24 cellular contexts compared by ENCODE assay signal in genomic region chr2:64467463-64467843, GRCh38. TPM values are rescaled to one million over a fixed set of nuclear protein-coding genes. Genes with fewer than 3 reads are reported as not detected.
DNase-seq lines count a peak whose midpoint lies in the region; ATAC-seq and TF ChIP-seq lines count a peak whose summit lies in the region.
"Had no signal": no experiment of that assay in that cellular context is flagged by ENCODE, and none has a peak within 500 bp of the region (broad histone marks: within the 10 kb centered on the region; RNA-seq: fewer than 3 reads in every experiment).

No MANE protein-coding gene starts in this region.

- no peaks in the 10 kb centered on the region for H3K4me1 Mint-ChIP-seq in activated CD4-positive, alpha-beta T cell treated with anti-CD3 and anti-CD28 coated beads, Interleukin-2, amount 10 ng/mL, durations not matched to agents 7 days and 5 days
- H3K4me1 Mint-ChIP-seq: activated CD4-positive, alpha-beta T cell treated with anti-CD3 and anti-CD28 coated beads for 36 hours; nephron; stimulated activated effector memory CD8-positive, alpha-beta T cell treated with anti-CD3 and anti-CD28 coated beads, Interleukin-12 subunit alpha, Interleukin-12 subunit beta, amount 100 ng/mL, for 72 hours had no signal

- H3K27ac Mint-ChIP-seq in activated CD4-positive, alpha-beta T cell treated with anti-CD3 and anti-CD28 coated beads, Interleukin-2, amount 10 ng/mL, durations not matched to agents 7 days and 5 days: no peak overlapping the region
- H3K27ac Mint-ChIP-seq: activated CD4-positive, alpha-beta T cell treated with anti-CD3 and anti-CD28 coated beads for 36 hours; activated CD8-positive, alpha-beta memory T cell treated with anti-CD3 and anti-CD28 coated beads, Interleukin-2, amount 10 ng/mL, durations not matched to agents 7 days and 5 days; nephron; stimulated activated effector memory CD8-positive, alpha-beta T cell treated with anti-CD3 and anti-CD28 coated beads, Interleukin-12 subunit alpha, Interleukin-12 subunit beta, amount 100 ng/mL, for 72 hours had no signal

- H3K27ac ChIP-seq in left ventricle myocardium inferior (replicated peaks) (no peak overlapping the region), WERI-Rb-1 (no peak overlapping the region)
- H3K27ac ChIP-seq: BLaER1, esophagus muscularis mucosa, heart right ventricle, SJSA1, thoracic aorta had no signal

- POLR2A ChIA-PET in activated CD4-positive, alpha-beta T cell treated with anti-CD3 and anti-CD28 coated beads, Interleukin-2, amount 10 ng/mL, durations not matched to agents 7 days and 5 days (lab: Charles Lee): no interaction called here

- H3K27me3 ChIP-seq in left ventricle myocardium inferior (ENCODE audit: low read depth) (no peaks in the 10 kb centered on the region), WERI-Rb-1 (ENCODE audit: insufficient read depth, low read depth, severe bottlenecking) (no peaks in the 10 kb centered on the region)
- H3K27me3 ChIP-seq: BLaER1, esophagus muscularis mucosa, heart right ventricle, MG63 had no signal

- H3K4me1 ChIP-seq in left ventricle myocardium inferior (no peaks in the 10 kb centered on the region), mucosa of descending colon (ENCODE audit: low read depth) (peaks cover 4% of the 10 kb centered on the region)
- H3K4me1 ChIP-seq: BLaER1, esophagus muscularis mucosa, SJSA1 had no signal

- H3K9me3 ChIP-seq in left ventricle myocardium inferior (replicated peaks) (no peaks in the 10 kb centered on the region), mucosa of descending colon (no peaks in the 10 kb centered on the region), WERI-Rb-1 (ENCODE audit: severe bottlenecking) (no peaks in the 10 kb centered on the region)
- H3K9me3 ChIP-seq: BLaER1, esophagus muscularis mucosa, heart right ventricle, MG63, SJSA1, thoracic aorta had no signal

- ATAC-seq in Right ventricle myocardium superior (ENCODE audit: poor library complexity) (peak; percentile 63), mucosa of descending colon (peak; percentile 40), HG03196 (IDR thresholded peaks at IDR 0.05; ENCODE audit: unreplicated experiment) (no peak)
- ATAC-seq: activated CD4-positive, alpha-beta T cell treated with anti-CD3 and anti-CD28 coated beads for 36 hours; activated CD8-positive, alpha-beta memory T cell treated with anti-CD3 and anti-CD28 coated beads, Interleukin-2, amount 10 ng/mL, durations not matched to agents 7 days and 5 days; stimulated activated effector memory CD8-positive, alpha-beta T cell treated with anti-CD3 and anti-CD28 coated beads, Interleukin-12 subunit alpha, Interleukin-12 subunit beta, amount 100 ng/mL, for 72 hours had no signal

- H3K36me3 ChIP-seq in left ventricle myocardium inferior: no peaks in the 10 kb centered on the region
- no peaks in the 10 kb centered on the region for H3K36me3 ChIP-seq in mucosa of descending colon (ENCODE audit: low read depth)
- no peaks in the 10 kb centered on the region for H3K36me3 ChIP-seq in WERI-Rb-1
- H3K36me3 ChIP-seq: BLaER1, esophagus muscularis mucosa, heart right ventricle, MG63, SJSA1, thoracic aorta had no signal

- no peaks in the 10 kb centered on the region for H3K36me3 Mint-ChIP-seq in activated CD4-positive, alpha-beta T cell treated with anti-CD3 and anti-CD28 coated beads, Interleukin-2, amount 10 ng/mL, durations not matched to agents 7 days and 5 days (ENCODE audit: low read depth)
- H3K36me3 Mint-ChIP-seq: activated CD8-positive, alpha-beta memory T cell treated with anti-CD3 and anti-CD28 coated beads, Interleukin-2, amount 10 ng/mL, durations not matched to agents 7 days and 5 days; stimulated activated effector memory CD8-positive, alpha-beta T cell treated with anti-CD3 and anti-CD28 coated beads, Interleukin-12 subunit alpha, Interleukin-12 subunit beta, amount 100 ng/mL, for 72 hours had no signal

- no peaks in the 10 kb centered on the region for H3K9me3 Mint-ChIP-seq in activated CD4-positive, alpha-beta T cell treated with anti-CD3 and anti-CD28 coated beads, Interleukin-2, amount 10 ng/mL, durations not matched to agents 7 days and 5 days
- H3K9me3 Mint-ChIP-seq: nephron; stimulated activated effector memory CD8-positive, alpha-beta T cell treated with anti-CD3 and anti-CD28 coated beads, Interleukin-12 subunit alpha, Interleukin-12 subunit beta, amount 100 ng/mL, for 72 hours had no signal

- no peak overlapping the region for H3K4me3 Mint-ChIP-seq in activated CD4-positive, alpha-beta T cell treated with anti-CD3 and anti-CD28 coated beads, Interleukin-2, amount 10 ng/mL, durations not matched to agents 7 days and 5 days
- H3K4me3 Mint-ChIP-seq: activated CD4-positive, alpha-beta T cell treated with anti-CD3 and anti-CD28 coated beads for 36 hours; activated CD8-positive, alpha-beta memory T cell treated with anti-CD3 and anti-CD28 coated beads, Interleukin-2, amount 10 ng/mL, durations not matched to agents 7 days and 5 days; nephron; stimulated activated effector memory CD8-positive, alpha-beta T cell treated with anti-CD3 and anti-CD28 coated beads, Interleukin-12 subunit alpha, Interleukin-12 subunit beta, amount 100 ng/mL, for 72 hours had no signal

- intact Hi-C loops in Right ventricle myocardium superior (cut with DNase I): no loop called here
- intact Hi-C loops in left ventricle myocardium inferior (cut with micrococcal nuclease): no loop called here
- intact Hi-C loops in mucosa of descending colon (cut with DNase I, micrococcal nuclease): no loop called here

- DNase-seq in Right ventricle myocardium superior (peak; percentile 54), left ventricle myocardium inferior (no peak), globus pallidus (ENCODE audit: low spot score) (peak; percentile 28), mucosa of descending colon (no peak), WERI-Rb-1 (no peak)
- DNase-seq in activated CD4-positive, alpha-beta T cell treated with anti-CD3 and anti-CD28 coated beads, Interleukin-2, amount 10 ng/mL, durations not matched to agents 7 days and 5 days: no peak
- DNase-seq in central memory CD4-positive, alpha-beta T cell: no peak
- DNase-seq: 8988T; activated CD4-positive, alpha-beta T cell treated with anti-CD3 and anti-CD28 coated beads for 36 hours; activated CD8-positive, alpha-beta memory T cell treated with anti-CD3 and anti-CD28 coated beads, Interleukin-2, amount 10 ng/mL, durations not matched to agents 7 days and 5 days; amniotic stem cell; heart right ventricle; mesendoderm; MG63; NCI-H2029; NCI-H524; stimulated activated CD4-positive, alpha-beta T cell treated with anti-CD3 and anti-CD28 coated beads, Interleukin-15, amount 100 ng/mL, for 24 hours had no signal

- TF ChIP-seq CTCF in left ventricle myocardium inferior (IDR thresholded peaks at IDR 0.05; ENCODE audit: borderline replicate concordance): no peak
- no peak for TF ChIP-seq CTCF in mucosa of descending colon (IDR thresholded peaks at IDR 0.05)
- TF ChIP-seq CTCF in WERI-Rb-1 (IDR thresholded peaks at IDR 0.05; ENCODE audit: low read depth, low read length): no peak

- peaks cover 4% of the 10 kb centered on the region for H3K27me3 Mint-ChIP-seq in activated CD4-positive, alpha-beta T cell treated with anti-CD3 and anti-CD28 coated beads, Interleukin-2, amount 10 ng/mL, durations not matched to agents 7 days and 5 days
- H3K27me3 Mint-ChIP-seq: activated CD4-positive, alpha-beta T cell treated with anti-CD3 and anti-CD28 coated beads for 36 hours; activated CD8-positive, alpha-beta memory T cell treated with anti-CD3 and anti-CD28 coated beads, Interleukin-2, amount 10 ng/mL, durations not matched to agents 7 days and 5 days had no signal

- CTCF ChIA-PET in activated CD4-positive, alpha-beta T cell treated with anti-CD3 and anti-CD28 coated beads, Interleukin-2, amount 10 ng/mL, durations not matched to agents 7 days and 5 days (lab: Charles Lee): no interaction called here

- no peak overlapping the region for H3K4me3 ChIP-seq in left ventricle myocardium inferior
- H3K4me3 ChIP-seq in mucosa of descending colon: no peak overlapping the region
- H3K4me3 ChIP-seq in WERI-Rb-1 (ENCODE audit: low read depth, low read length): no peak overlapping the region
- H3K4me3 ChIP-seq: BLaER1, esophagus muscularis mucosa, heart right ventricle, MG63, SJSA1, thoracic aorta had no signal

RNA-seq across cellular contexts. Expression of gene LGALSL, which starts 13.5 kb away (rescaled TPM):
- total RNA-seq in Right ventricle myocardium superior: 4.2 TPM
- total RNA-seq in left ventricle myocardium inferior: 8.1 TPM
- total RNA-seq in mucosa of descending colon: 10 to 100 TPM; 30.7 to 40.9 (median 37.6) TPM
- total RNA-seq in activated CD4-positive, alpha-beta T cell treated with anti-CD3 and anti-CD28 coated beads, Interleukin-2, amount 10 ng/mL, durations not matched to agents 7 days and 5 days: 1 to 10 TPM in 1 of 2 experiments, under 1 TPM in 1; 0.83 to 1.2 TPM

RNA-seq across cellular contexts. Expression of gene AFTPH, which starts 56.7 kb away (rescaled TPM):
- total RNA-seq in Right ventricle myocardium superior: 12.3 TPM
- 11.3 TPM for total RNA-seq in left ventricle myocardium inferior
- 10 to 100 TPM; 45.9 to 61.2 (median 50.4) TPM for total RNA-seq in mucosa of descending colon
- 10 to 100 TPM; 31.1 to 38.9 TPM for total RNA-seq in activated CD4-positive, alpha-beta T cell treated with anti-CD3 and anti-CD28 coated beads, Interleukin-2, amount 10 ng/mL, durations not matched to agents 7 days and 5 days

Comparison
In these comparisons a context has a peak if more than half of its experiments do, and no peak if none do; other contexts are left out.
1. DNase-seq: peak in Right ventricle myocardium superior (single experiment) and globus pallidus (single experiment); none in left ventricle myocardium inferior (single experiment), mucosa of descending colon (0 of 3), WERI-Rb-1 (single experiment), activated CD4-positive, alpha-beta T cell treated with anti-CD3 and anti-CD28 coated beads, Interleukin-2, amount 10 ng/mL, durations not matched to agents 7 days and 5 days (single experiment) and central memory CD4-positive, alpha-beta T cell (single experiment).